Comparison of ENCODE assay signal across 12 cellular contexts in the genomic region with DNA sequence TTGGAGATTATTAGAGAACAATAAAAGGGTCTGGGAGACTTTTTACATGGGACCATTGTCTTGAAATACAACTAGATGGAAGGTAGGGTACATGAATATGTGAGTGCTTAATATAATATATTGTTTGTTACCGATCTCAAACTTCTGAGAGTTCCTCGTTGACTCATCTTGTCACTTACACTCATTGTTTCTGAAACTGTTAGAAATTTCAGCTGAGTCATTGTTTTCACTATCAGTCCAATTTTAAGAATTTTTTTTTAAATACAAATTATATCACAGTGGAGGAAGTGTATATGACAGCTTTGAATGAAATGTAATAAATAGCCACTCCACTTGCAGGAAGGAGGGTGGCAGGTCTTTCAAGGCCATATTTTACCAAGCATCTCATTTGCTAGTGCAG.
DNase-seq lines count a peak whose midpoint lies in the region; ATAC-seq and TF ChIP-seq lines count a peak whose summit lies in the region.
"Had no signal": no experiment of that assay in that cellular context is flagged by ENCODE, and none has a peak within 500 bp of the region (broad histone marks: within the 10 kb centered on the region; RNA-seq: fewer than 3 reads in every experiment).

No MANE protein-coding gene starts in this region.

- no peak overlapping the region for H3T11ph ChIP-seq in H9 (ENCODE audit: low read length)

- H3K36me3 Mint-ChIP-seq in Caco-2 (ENCODE audit: insufficient read depth, unreplicated experiment) (no peaks in the 10 kb centered on the region), H9 (ENCODE audit: insufficient read depth in 1 of 3, low read depth in 3 of 3) (no peaks in the 10 kb centered on the region)

- no peaks in the 10 kb centered on the region for H3K23me2 ChIP-seq in H9 (ENCODE audit: insufficient read length, low read depth, low read length, poor library complexity, severe bottlenecking)

- H3K27me3 ChIP-seq in GM06990 (replicated peaks; ENCODE audit: control insufficient read depth, insufficient read depth, low read length) (no peaks in the 10 kb centered on the region), Caco-2 (replicated peaks; ENCODE audit: control insufficient read depth, insufficient read depth, low read length) (no peaks in the 10 kb centered on the region), H9 (ENCODE audit: insufficient read depth, low read length) (no peaks in the 10 kb centered on the region), BE2C (no peaks in the 10 kb centered on the region)

- no peak overlapping the region for H4K5ac ChIP-seq in H9 (ENCODE audit: insufficient read length, low read depth, low read length)

- intact Hi-C loops in Caco-2 (cut with micrococcal nuclease; ENCODE audit: unreplicated experiment): loop anchor here (2.0 kb wide), 1 partner anchor 129 kb away; no protein-coding TSS in a partner anchor

- H2BK20ac ChIP-seq in H9 (ENCODE audit: low read depth, low read length, poor library complexity, severe bottlenecking): no peak overlapping the region

- H3K4me1 Mint-ChIP-seq in Caco-2 (ENCODE audit: low read depth, unreplicated experiment) (no peaks in the 10 kb centered on the region), H9 (no peaks in the 10 kb centered on the region)
- H3K4me1 Mint-ChIP-seq: B cell had no signal

- H3K4me3 ChIP-seq in GM06990 (replicated peaks; ENCODE audit: low read depth, low read length): no peak overlapping the region
- no peak overlapping the region for H3K4me3 ChIP-seq in Caco-2 (ENCODE audit: low read depth, low read length)
- no peak overlapping the region for H3K4me3 ChIP-seq in BE2C (ENCODE audit: low read depth, low read length)

- no peaks in the 10 kb centered on the region for H3K9me3 ChIP-seq in Caco-2
- H3K9me3 ChIP-seq in H9 (ENCODE audit: control insufficient read depth, low read depth, low read length): no peaks in the 10 kb centered on the region
- H3K9me3 ChIP-seq in BE2C: no peaks in the 10 kb centered on the region

- peak; percentile 40 for DNase-seq in GM06990 (ENCODE audit: extremely low read depth, insufficient read length)
- no peak for DNase-seq in Caco-2
- DNase-seq in H9: no peak
- no peak for DNase-seq in BE2C
- DNase-seq: cerebellar nuclear complex, NCI-H69 had no signal

- ATAC-seq in GM19043 (IDR thresholded peaks at IDR 0.05; ENCODE audit: low read depth, unreplicated experiment) (peak; percentile 76), HG02852 (IDR thresholded peaks at IDR 0.05; ENCODE audit: unreplicated experiment) (peak; percentile 93), HG03575 (IDR thresholded peaks at IDR 0.05; ENCODE audit: extremely low read depth, insufficient number of reproducible peaks, low FRiP score, unreplicated experiment) (peak; percentile 99), GM19452 (IDR thresholded peaks at IDR 0.05; ENCODE audit: unreplicated experiment) (no peak)

- no peak overlapping the region for H2AFZ ChIP-seq in H9 (ENCODE audit: low read length)

- H3K4me1 ChIP-seq in Caco-2 (no peaks in the 10 kb centered on the region), H9 (ENCODE audit: insufficient read depth, low read length) (no peaks in the 10 kb centered on the region), BE2C (no peaks in the 10 kb centered on the region)

- BruUV-seq in Caco-2 (replicated peaks; lab: Mats Ljungman, UMichigan): no TSS peak

- no peaks in the 10 kb centered on the region for H4K20me1 ChIP-seq in H9 (ENCODE audit: control insufficient read depth, insufficient read depth, insufficient read length)

- CTCF ChIA-PET in Caco-2 (lab: Charles Lee): no interaction called here

- H4K8ac ChIP-seq in H9 (replicated peaks; ENCODE audit: insufficient read length, low read depth, low read length): no peak overlapping the region

- H3K27me3 Mint-ChIP-seq in Caco-2 (ENCODE audit: insufficient read depth, unreplicated experiment): no peaks in the 10 kb centered on the region
- no peaks in the 10 kb centered on the region for H3K27me3 Mint-ChIP-seq in H9 (ENCODE audit: low read depth)
- H3K27me3 Mint-ChIP-seq: B cell had no signal

- H3K18ac ChIP-seq in H9 (ENCODE audit: insufficient read length, low read depth, low read length): no peak overlapping the region

- H3K27ac Mint-ChIP-seq in Caco-2 (ENCODE audit: unreplicated experiment) (no peak overlapping the region), H9 (no peak overlapping the region)
- H3K27ac Mint-ChIP-seq: B cell; stimulated activated naive CD8-positive, alpha-beta T cell treated with anti-CD3 and anti-CD28 coated beads, Interleukin-15, Interleukin-2, amounts not matched to agents 100 ng/mL and 50 ng/mL, for 24 hours had no signal

- H2BK12ac ChIP-seq in H9 (ENCODE audit: insufficient read length, low read depth, low read length): no peak overlapping the region

- H3K79me1 ChIP-seq in H9 (ENCODE audit: insufficient read depth, low read depth, low read length, poor library complexity, severe bottlenecking): no peaks in the 10 kb centered on the region

- H3K4me3 Mint-ChIP-seq in Caco-2 (ENCODE audit: unreplicated experiment) (no peak overlapping the region), H9 (no peak overlapping the region)
- H3K4me3 Mint-ChIP-seq: B cell; stimulated activated naive CD8-positive, alpha-beta T cell treated with anti-CD3 and anti-CD28 coated beads, Interleukin-15, Interleukin-2, amounts not matched to agents 100 ng/mL and 50 ng/mL, for 24 hours had no signal

- H3K9me3 Mint-ChIP-seq in Caco-2 (ENCODE audit: unreplicated experiment): no peaks in the 10 kb centered on the region
- no peaks in the 10 kb centered on the region for H3K9me3 Mint-ChIP-seq in H9
- H3K9me3 Mint-ChIP-seq: stimulated activated naive CD8-positive, alpha-beta T cell treated with anti-CD3 and anti-CD28 coated beads, Interleukin-15, Interleukin-2, amounts not matched to agents 100 ng/mL and 50 ng/mL, for 24 hours had no signal

- no peak overlapping the region for H4K91ac ChIP-seq in H9 (ENCODE audit: insufficient read length, low read depth, low read length)

- no peak overlapping the region for H3K4ac ChIP-seq in H9 (ENCODE audit: low read depth, low read length)

- H3K23ac ChIP-seq in H9 (ENCODE audit: insufficient read length, low read depth, low read length): no peak overlapping the region

- no peak overlapping the region for H3K56ac ChIP-seq in H9 (ENCODE audit: insufficient read length, low read depth, low read length)

- POLR2A ChIA-PET in Caco-2 (lab: Charles Lee): no interaction called here

- no peak overlapping the region for H2BK120ac ChIP-seq in H9 (ENCODE audit: low read depth, low read length, poor library complexity, severe bottlenecking)

- TF ChIP-seq CTCF in GM06990 (IDR thresholded peaks at IDR 0.05; ENCODE audit: insufficient read depth, low read length, poor library complexity, severe bottlenecking) (no peak), Caco-2 (IDR thresholded peaks at IDR 0.05; ENCODE audit: insufficient read depth in 1 of 2, low read depth in 1 of 2, low read length in 1 of 2, severe bottlenecking in 1 of 2, unreplicated experiment in 1 of 2) (no peak), H9 (conservative IDR thresholded peaks at IDR 0.05) (no peak), BE2C (IDR thresholded peaks at IDR 0.05; ENCODE audit: low read depth, low read length) (no peak)

- no peak overlapping the region for H3K4me2 ChIP-seq in H9 (ENCODE audit: insufficient read depth, insufficient read length, low read length)

- H2BK5ac ChIP-seq in H9 (ENCODE audit: insufficient read length, low read length): no peak overlapping the region

- H2AK5ac ChIP-seq in H9 (ENCODE audit: insufficient read length, low read length): no peak overlapping the region

- H3K14ac ChIP-seq in H9 (ENCODE audit: insufficient read depth, low read length): no peak overlapping the region

- H2BK15ac ChIP-seq in H9 (ENCODE audit: low read depth, low read length): no peak overlapping the region

- no peaks in the 10 kb centered on the region for H3K36me3 ChIP-seq in GM06990 (ENCODE audit: control insufficient read depth, insufficient read depth, low read length)
- no peaks in the 10 kb centered on the region for H3K36me3 ChIP-seq in Caco-2 (ENCODE audit: control insufficient read depth, insufficient read depth, low read length)
- H3K36me3 ChIP-seq in BE2C: no peaks in the 10 kb centered on the region

- H3K27ac ChIP-seq in H9 (ENCODE audit: insufficient read length, low read depth, low read length): no peak overlapping the region

- no peak overlapping the region for H3K9ac ChIP-seq in H9 (ENCODE audit: extremely low read depth, insufficient read length, low read length)

- no CpG with 5 or more reads among the region's 2 CpGs for WGBS in H9 (ENCODE audit: extremely low coverage, insufficient read length, low lambda C conversion rate)

- no peaks in the 10 kb centered on the region for H3K79me2 ChIP-seq in H9 (ENCODE audit: insufficient read depth, low read length)
